In genomic region chr4:185797596-185797995, GRCh38 we compare ENCODE assay signal across 24 cellular contexts. TPM values are rescaled to one million over a fixed set of nuclear protein-coding genes. Genes with fewer than 3 reads are reported as not detected.
DNase-seq lines count a peak whose midpoint lies in the region; ATAC-seq and TF ChIP-seq lines count a peak whose summit lies in the region.
"Had no signal": no experiment of that assay in that cellular context is flagged by ENCODE, and none has a peak within 500 bp of the region (broad histone marks: within the 10 kb centered on the region; RNA-seq: fewer than 3 reads in every experiment).

No MANE protein-coding gene starts in this region.

- ATAC-seq in Right ventricle myocardium inferior (peak; percentile 14), Right ventricle myocardium superior (ENCODE audit: poor library complexity) (no peak)
- ATAC-seq: K562 had no signal

- peaks cover 0 to 4% (median 0%) of the 10 kb centered on the region in 4 donors for H3K36me3 ChIP-seq in esophagus muscularis mucosa
- no peaks in the 10 kb centered on the region for H3K36me3 ChIP-seq in mesenchymal stem cell (ENCODE audit: control insufficient read depth in 1 of 2, insufficient read depth in 2 of 2, low read depth in 1 of 2, low read length in 2 of 2)
- no peaks in the 10 kb centered on the region for H3K36me3 ChIP-seq in thyroid gland
- no peaks in the 10 kb centered on the region for H3K36me3 ChIP-seq in tibial artery
- H3K36me3 ChIP-seq in PC-9 (ENCODE audit: low read depth): no peaks in the 10 kb centered on the region

- no peak overlapping the region for H3K14ac ChIP-seq in mesenchymal stem cell (ENCODE audit: low read length in 2 of 2)

- H4K8ac ChIP-seq in mesenchymal stem cell (ENCODE audit: low read length): no peak overlapping the region

- H3K23ac ChIP-seq in mesenchymal stem cell (ENCODE audit: low read length in 2 of 2): no peak overlapping the region

- no peak overlapping the region for H3K4ac ChIP-seq in mesenchymal stem cell (ENCODE audit: low read depth in 1 of 2, low read length in 2 of 2)

- no peaks in the 10 kb centered on the region for H3F3A ChIP-seq in PC-9 (ENCODE audit: insufficient read depth, low read depth)

- CTCF ChIA-PET in PC-9 (lab: Charles Lee): no interaction called here

- no peak overlapping the region for H2BK120ac ChIP-seq in mesenchymal stem cell (ENCODE audit: low read depth, low read length)

- POLR2A ChIA-PET in PC-9 (lab: Charles Lee; ENCODE audit: unreplicated experiment): no interaction called here

- H4K91ac ChIP-seq in mesenchymal stem cell (ENCODE audit: low read length): peak overlapping the region; percentile 35

- H2AFZ ChIP-seq in mesenchymal stem cell (ENCODE audit: low read depth, low read length): no peak overlapping the region
- no peak overlapping the region for H2AFZ ChIP-seq in PC-9

- H3K4me1 ChIP-seq in esophagus muscularis mucosa (peaks cover 25 to 42% (median 32%) of the 10 kb centered on the region in 4 donors), mesenchymal stem cell (ENCODE audit: control insufficient read depth, insufficient read depth, low read depth, low read length) (peaks cover 11% of the 10 kb centered on the region), thyroid gland (peaks cover 58 to 63% of the 10 kb centered on the region in 2 donors), tibial artery (peaks cover 0 to 59% (median 16%) of the 10 kb centered on the region in 4 donors), PC-9 (replicated peaks; ENCODE audit: insufficient read depth) (peaks cover 7% of the 10 kb centered on the region)

- H3K79me1 ChIP-seq in mesenchymal stem cell (replicated peaks; ENCODE audit: low read length, poor library complexity, severe bottlenecking): no peaks in the 10 kb centered on the region

- no peak overlapping the region for H2BK12ac ChIP-seq in mesenchymal stem cell (ENCODE audit: low read length in 2 of 2)

- H3K27me3 ChIP-seq in esophagus muscularis mucosa (no peaks in the 10 kb centered on the region), mesenchymal stem cell (ENCODE audit: control insufficient read depth in 1 of 2, insufficient read depth in 1 of 2, low read length in 2 of 2) (peaks cover 0 to 4% of the 10 kb centered on the region in 2 experiments), thyroid gland (no peaks in the 10 kb centered on the region), tibial artery (no peaks in the 10 kb centered on the region), PC-9 (ENCODE audit: insufficient read depth, low read depth) (no peaks in the 10 kb centered on the region)

- no peaks in the 10 kb centered on the region for H3K79me2 ChIP-seq in PC-9 (ENCODE audit: low read depth)

- no peak overlapping the region for H3K9ac ChIP-seq in mesenchymal stem cell (ENCODE audit: low read length)

- no peak for TF ChIP-seq POLR2A in esophagus muscularis mucosa (IDR thresholded peaks at IDR 0.05; ENCODE audit: low read depth)
- TF ChIP-seq POLR2A in thyroid gland (IDR thresholded peaks at IDR 0.05): no peak

- no peak overlapping the region for H3K4me2 ChIP-seq in mesenchymal stem cell (ENCODE audit: low read length, poor library complexity, severe bottlenecking)
- H3K4me2 ChIP-seq in PC-9: no peak overlapping the region

- no TSS peak for BruUV-seq in PC-9 (replicated peaks; lab: Mats Ljungman, UMichigan)

- intact Hi-C loops in Right ventricle myocardium inferior (cut with DNase I): no loop called here
- intact Hi-C loops in Right ventricle myocardium superior (cut with DNase I): no loop called here
- intact Hi-C loops in esophagus muscularis mucosa (cut with DNase I): no loop called here
- intact Hi-C loops in thyroid gland (cut with DNase I): no loop called here
- intact Hi-C loops in tibial artery (cut with DNase I; ENCODE audit: low total_unique reads): no loop called here
- intact Hi-C loops in PC-9 (cut with micrococcal nuclease; ENCODE audit: unreplicated experiment): loop anchor here (10.0 kb wide), 1 partner anchor 77 kb away; no protein-coding TSS in a partner anchor

- no peak overlapping the region for H3K4me3 ChIP-seq in esophagus muscularis mucosa
- no peak overlapping the region for H3K4me3 ChIP-seq in mesenchymal stem cell (ENCODE audit: insufficient read depth in 1 of 2, low read depth in 1 of 2, low read length in 2 of 2)
- no peak overlapping the region for H3K4me3 ChIP-seq in thyroid gland (replicated peaks in 1 of 3)
- no peak overlapping the region for H3K4me3 ChIP-seq in tibial artery
- H3K4me3 ChIP-seq in PC-9: no peak overlapping the region
- H3K4me3 ChIP-seq: K562, SK-N-MC had no signal

- no peak overlapping the region for H3K18ac ChIP-seq in mesenchymal stem cell (ENCODE audit: low read depth in 1 of 2, low read length in 2 of 2)

- TF ChIP-seq EP300 in esophagus muscularis mucosa (IDR thresholded peaks at IDR 0.05): no peak

- no peak overlapping the region for H2BK15ac ChIP-seq in mesenchymal stem cell (ENCODE audit: low read depth, poor library complexity, severe bottlenecking)

- H3K9me3 ChIP-seq in esophagus muscularis mucosa (no peaks in the 10 kb centered on the region), mesenchymal stem cell (ENCODE audit: control insufficient read depth, low read length) (no peaks in the 10 kb centered on the region), thyroid gland (no peaks in the 10 kb centered on the region), tibial artery (no peaks in the 10 kb centered on the region), PC-9 (ENCODE audit: insufficient read depth, low read depth) (no peaks in the 10 kb centered on the region)

- DNase-seq in Right ventricle myocardium inferior (ENCODE audit: missing footprints) (no peak), Right ventricle myocardium superior (no peak), esophagus muscularis mucosa (ENCODE audit: extremely low spot score) (peak; percentile 84), mesenchymal stem cell (no peak), thyroid gland (no peak), tibial artery (no peak), PC-9 (no peak), T-helper 1 cell (no peak)
- DNase-seq: AML-193; CD8-positive, alpha-beta memory T cell; EL; GF-D8; H7; NCI-H1092; NCI-H1436; NCI-H187 treated with DMSO at 0.1 percent for 48 hours; NCI-H2107; NCI-H510A; NCI-H748 treated with DMSO at 0.1 percent for 48 hours; SHP77 had no signal

- H4K20me1 ChIP-seq in PC-9 (ENCODE audit: insufficient read depth): no peaks in the 10 kb centered on the region

- H2AK5ac ChIP-seq in mesenchymal stem cell (ENCODE audit: low read length, severe bottlenecking): no peak overlapping the region

- H3K9me2 ChIP-seq in PC-9 (ENCODE audit: insufficient read depth): no peaks in the 10 kb centered on the region

- no peak overlapping the region for H2BK5ac ChIP-seq in mesenchymal stem cell (ENCODE audit: low read depth, low read length, poor library complexity, severe bottlenecking)

- no peak for TF ChIP-seq CTCF in esophagus muscularis mucosa (IDR thresholded peaks at IDR 0.05)
- no peak for TF ChIP-seq CTCF in thyroid gland (IDR thresholded peaks at IDR 0.05)
- no peak for TF ChIP-seq CTCF in tibial artery (IDR thresholded peaks at IDR 0.05)
- no peak for TF ChIP-seq CTCF in PC-9 (conservative IDR thresholded peaks at IDR 0.05)

- H3K27ac ChIP-seq in esophagus muscularis mucosa (replicated peaks in 1 of 4) (no peak overlapping the region), mesenchymal stem cell (ENCODE audit: low read length, poor library complexity, severe bottlenecking) (no peak overlapping the region), thyroid gland (peak overlapping the region; percentile 60 to 98 (median 90)), tibial artery (peak overlapping the region in 1 of 2 donors; percentile 41), PC-9 (no peak overlapping the region)
- H3K27ac ChIP-seq: C4-2B, SK-N-MC had no signal

- 95% methylated on average over 5 of the region's 5 CpGs for WGBS in esophagus muscularis mucosa
- 96% methylated on average over 5 of the region's 5 CpGs for WGBS in mesenchymal stem cell
- WGBS in thyroid gland, 2 donors: 88 to 89% methylated on average over 5 of the region's 5 CpGs

RNA-seq across cellular contexts. Expression of gene SORBS2, which starts 14.4 kb away (rescaled TPM):
- total RNA-seq in Right ventricle myocardium inferior (828 TPM), Right ventricle myocardium superior (819 TPM), esophagus muscularis mucosa (1,000 to 10,000 TPM in 3 of 4 donors, 100 to 1,000 TPM in 1; 821 to 1,626 (median 1,353) TPM), thyroid gland (100 to 1,000 TPM; 290 to 437 (median 377) TPM), PC-9 (2021) (15.7 and 16.4 TPM in 2 replicates)
- 3.0 TPM for polyA plus RNA-seq in mesenchymal stem cell (2013, experiment 1 of 2)
- polyA plus RNA-seq in mesenchymal stem cell (2013, experiment 2 of 2): 4.4 TPM
- total RNA-seq: CD8-positive, alpha-beta memory T cell had no signal
- polyA plus RNA-seq: AG04450; CD8-positive, alpha-beta memory T cell; K562 had no signal

Comparison
In these comparisons a context has a peak if more than half of its experiments do, and no peak if none do; other contexts are left out.
1. H3K27ac ChIP-seq: peak in thyroid gland (3 of 3); none in esophagus muscularis mucosa (0 of 4), mesenchymal stem cell (single experiment) and PC-9 (single experiment).
2. RNA of gene SORBS2, which starts 14.4 kb away (total RNA-seq): 821 to 1,626 TPM in esophagus muscularis mucosa, 828 TPM in Right ventricle myocardium inferior (single experiment), 819 TPM in Right ventricle myocardium superior (single experiment) and 290 to 437 TPM in thyroid gland; 15.7 to 16.4 TPM in PC-9; every median in the first group is over 10 times any median in the second.